In the genomic region with DNA sequence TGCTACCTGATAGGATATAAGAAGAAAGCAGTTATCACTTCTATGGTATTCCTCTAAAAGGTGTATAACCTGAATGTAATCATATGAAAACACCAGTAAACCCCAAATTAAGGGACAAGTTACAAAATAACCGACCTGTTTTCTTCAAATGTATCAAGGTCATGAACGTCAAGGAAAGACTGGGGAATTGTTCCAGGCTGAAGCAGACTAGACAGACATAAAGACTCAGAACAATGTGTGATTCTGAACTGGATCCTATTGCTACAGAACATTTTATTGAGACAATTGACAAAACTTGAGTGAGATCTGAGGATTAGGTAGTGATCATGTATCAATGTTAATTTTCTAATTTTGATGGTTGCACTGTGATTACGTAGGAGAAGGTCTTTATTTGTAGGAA, we compare ENCODE assay signal across 3 cellular contexts.
TF ChIP-seq lines count a peak whose summit lies in the region.

No MANE protein-coding gene starts in this region.

TF ChIP-seq in A549, 52 proteins besides CTCF, POLR2A, EP300 and RAD21:
- TF ChIP-seq, protein P1, sequence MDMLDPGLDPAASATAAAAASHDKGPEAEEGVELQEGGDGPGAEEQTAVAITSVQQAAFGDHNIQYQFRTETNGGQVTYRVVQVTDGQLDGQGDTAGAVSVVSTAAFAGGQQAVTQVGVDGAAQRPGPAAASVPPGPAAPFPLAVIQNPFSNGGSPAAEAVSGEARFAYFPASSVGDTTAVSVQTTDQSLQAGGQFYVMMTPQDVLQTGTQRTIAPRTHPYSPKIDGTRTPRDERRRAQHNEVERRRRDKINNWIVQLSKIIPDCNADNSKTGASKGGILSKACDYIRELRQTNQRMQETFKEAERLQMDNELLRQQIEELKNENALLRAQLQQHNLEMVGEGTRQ (IDR thresholded peaks at IDR 0.05): no peak
- TF ChIP-seq ZFP36 (IDR thresholded peaks at IDR 0.05; ENCODE audit: borderline replicate concordance, partially characterized antibody): no peak
- no peak for TF ChIP-seq ZC3H11A (IDR thresholded peaks at IDR 0.05)
- TF ChIP-seq CBX2 (IDR thresholded peaks at IDR 0.05; ENCODE audit: borderline replicate concordance, low read depth): no peak

TF ChIP-seq in IMR-90, 13 proteins besides CTCF, POLR2A, EP300 and RAD21:
- TF ChIP-seq CHD1 (IDR thresholded peaks at IDR 0.05; ENCODE audit: low read depth, low read length) (no peak), SMC3 (IDR thresholded peaks at IDR 0.05; ENCODE audit: low read depth, low read length) (no peak), RFX5 (IDR thresholded peaks at IDR 0.05; ENCODE audit: low read depth, low read length) (no peak), NFE2L2 (IDR thresholded peaks at IDR 0.05; ENCODE audit: low read depth, low read length) (no peak), RCOR1 (IDR thresholded peaks at IDR 0.05; ENCODE audit: insufficient replicate concordance, low read length) (no peak), CEBPB (IDR thresholded peaks at IDR 0.05; ENCODE audit: low read depth, low read length) (no peak), MAZ (IDR thresholded peaks at IDR 0.05; ENCODE audit: borderline replicate concordance, low read depth, low read length) (no peak), FOS (IDR thresholded peaks at IDR 0.05; ENCODE audit: low read depth, low read length) (no peak), BHLHE40 (IDR thresholded peaks at IDR 0.05; ENCODE audit: low read depth, low read length) (no peak), MXI1 (IDR thresholded peaks at IDR 0.05; ENCODE audit: borderline replicate concordance, low read depth, low read length) (no peak), MAFK (IDR thresholded peaks at IDR 0.05; ENCODE audit: low read depth, low read length) (no peak)
- TF ChIP-seq, protein P1 (IDR thresholded peaks at IDR 0.05; ENCODE audit: low read depth, low read length): no peak
- TF ChIP-seq, protein P2, sequence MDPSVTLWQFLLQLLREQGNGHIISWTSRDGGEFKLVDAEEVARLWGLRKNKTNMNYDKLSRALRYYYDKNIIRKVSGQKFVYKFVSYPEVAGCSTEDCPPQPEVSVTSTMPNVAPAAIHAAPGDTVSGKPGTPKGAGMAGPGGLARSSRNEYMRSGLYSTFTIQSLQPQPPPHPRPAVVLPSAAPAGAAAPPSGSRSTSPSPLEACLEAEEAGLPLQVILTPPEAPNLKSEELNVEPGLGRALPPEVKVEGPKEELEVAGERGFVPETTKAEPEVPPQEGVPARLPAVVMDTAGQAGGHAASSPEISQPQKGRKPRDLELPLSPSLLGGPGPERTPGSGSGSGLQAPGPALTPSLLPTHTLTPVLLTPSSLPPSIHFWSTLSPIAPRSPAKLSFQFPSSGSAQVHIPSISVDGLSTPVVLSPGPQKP (IDR thresholded peaks at IDR 0.05; ENCODE audit: borderline replicate concordance, low read depth, low read length): no peak

TF ChIP-seq in endothelial cell of umbilical vein, 7 proteins besides CTCF, POLR2A, EP300 and RAD21:
- TF ChIP-seq JUN (IDR thresholded peaks at IDR 0.05; ENCODE audit: borderline replicate concordance, insufficient read depth, insufficient read length, low read depth) (no peak), POLR2AphosphoS5 (IDR thresholded peaks at IDR 0.05; ENCODE audit: insufficient read depth, low read depth, low read length) (no peak), GATA2 (IDR thresholded peaks at IDR 0.05; ENCODE audit: insufficient read depth, insufficient read length, low read depth, low read length) (no peak), EZH2 (IDR thresholded peaks at IDR 0.05; ENCODE audit: borderline replicate concordance, low read depth, low read length, severe bottlenecking) (no peak), FOS (IDR thresholded peaks at IDR 0.05; ENCODE audit: borderline replicate concordance, insufficient read depth, low read length) (no peak), MYC (IDR thresholded peaks at IDR 0.05; ENCODE audit: low read depth, low read length) (no peak)
- TF ChIP-seq, protein P3, sequence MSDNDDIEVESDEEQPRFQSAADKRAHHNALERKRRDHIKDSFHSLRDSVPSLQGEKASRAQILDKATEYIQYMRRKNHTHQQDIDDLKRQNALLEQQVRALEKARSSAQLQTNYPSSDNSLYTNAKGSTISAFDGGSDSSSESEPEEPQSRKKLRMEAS (IDR thresholded peaks at IDR 0.05; ENCODE audit: insufficient read depth, insufficient read length): no peak
